23 cellular contexts compared by ENCODE assay signal in genomic region chr6:36280467-36280866, GRCh38. TPM values are rescaled to one million over a fixed set of nuclear protein-coding genes. Genes with fewer than 3 reads are reported as not detected.
"Had no signal": no experiment of that assay in that cellular context is flagged by ENCODE, and none has a peak within 500 bp of the region (broad histone marks: within the 10 kb centered on the region; RNA-seq: fewer than 3 reads in every experiment).

No MANE protein-coding gene starts in this region.

- H3K27ac Mint-ChIP-seq: activated CD4-positive, alpha-beta T cell treated with anti-CD3 and anti-CD28 coated beads, Interleukin-2, amount 10 ng/mL, durations not matched to agents 24 days and 14 days; activated CD8-positive, alpha-beta T cell treated with anti-CD3 and anti-CD28 coated beads, Interleukin-2, amount 10 ng/mL, durations not matched to agents 7 days and 5 days; activated naive CD8-positive, alpha-beta T cell; progenitor cell of endocrine pancreas; stimulated activated naive CD8-positive, alpha-beta T cell treated with anti-CD3 and anti-CD28 coated beads, Interleukin-15, Interleukin-2, amounts not matched to agents 100 ng/mL and 50 ng/mL, for 24 hours had no signal

- H3K4me1 ChIP-seq: body of pancreas, right atrium auricular region had no signal

- H3K36me3 Mint-ChIP-seq: activated naive CD8-positive, alpha-beta T cell had no signal

- H3K27ac ChIP-seq: body of pancreas, right atrium auricular region, skin epidermis had no signal

- H3K9me3 ChIP-seq: body of pancreas had no signal

- H3K4me3 Mint-ChIP-seq: activated CD4-positive, alpha-beta T cell treated with anti-CD3 and anti-CD28 coated beads, Interleukin-2, amount 10 ng/mL, durations not matched to agents 24 days and 14 days; activated CD8-positive, alpha-beta T cell treated with anti-CD3 and anti-CD28 coated beads, Interleukin-2, amount 10 ng/mL, durations not matched to agents 7 days and 5 days; activated naive CD8-positive, alpha-beta T cell; stimulated activated naive CD8-positive, alpha-beta T cell treated with anti-CD3 and anti-CD28 coated beads, Interleukin-15, Interleukin-2, amounts not matched to agents 100 ng/mL and 50 ng/mL, for 24 hours had no signal

- H3K4me1 Mint-ChIP-seq: activated CD4-positive, alpha-beta T cell treated with anti-CD3 and anti-CD28 coated beads, Interleukin-2, amount 10 ng/mL, durations not matched to agents 24 days and 14 days had no signal

- H3K36me3 ChIP-seq: right atrium auricular region had no signal

- H3K4me3 ChIP-seq: body of pancreas, right atrium auricular region, skin epidermis had no signal

- H3K9me3 Mint-ChIP-seq: activated CD4-positive, alpha-beta T cell treated with anti-CD3 and anti-CD28 coated beads, Interleukin-2, amount 10 ng/mL, durations not matched to agents 24 days and 14 days; stimulated activated naive CD8-positive, alpha-beta T cell treated with anti-CD3 and anti-CD28 coated beads, Interleukin-15, Interleukin-2, amounts not matched to agents 100 ng/mL and 50 ng/mL, for 24 hours had no signal

- H3K27me3 ChIP-seq: right atrium auricular region had no signal

- DNase-seq: activated CD4-positive, alpha-beta T cell treated with anti-CD3 and anti-CD28 coated beads, Interleukin-2, amount 10 ng/mL, durations not matched to agents 24 days and 14 days; activated CD4-positive, CD25-positive, alpha-beta regulatory T cell; activated CD8-positive, alpha-beta memory T cell treated with anti-CD3 and anti-CD28 coated beads, Interleukin-2, amount 50 U/mL, for 4 hours; activated CD8-positive, alpha-beta T cell treated with anti-CD3 and anti-CD28 coated beads, Interleukin-2, amount 10 ng/mL, durations not matched to agents 7 days and 5 days; activated effector memory CD4-positive, alpha-beta T cell treated with anti-CD3 and anti-CD28 coated beads, Interleukin-2, amount 50 U/mL, for 16 hours; activated T-cell treated with anti-CD3 and anti-CD28 coated beads, Interleukin-2, amount 50 U/mL, for 48 hours; amygdala; body of pancreas; hypothalamus; left ventricle myocardium superior; stimulated activated CD4-positive, alpha-beta T cell treated with anti-CD3 and anti-CD28 coated beads, Interleukin-15, amount 100 ng/mL, for 24 hours; stimulated activated CD4-positive, alpha-beta T cell treated with anti-CD3 and anti-CD28 coated beads, Interleukin-4, amount 100 ng/mL, for 1 hour had no signal

- ATAC-seq: activated CD8-positive, alpha-beta T cell treated with anti-CD3 and anti-CD28 coated beads, Interleukin-2, amount 10 ng/mL, durations not matched to agents 7 days and 5 days; body of pancreas; esophagus mucosa; left ventricle myocardium superior had no signal

RNA-seq across cellular contexts. Expression of gene PNPLA1, which starts 10.6 kb away (rescaled TPM):
- total RNA-seq: activated CD4-positive, alpha-beta T cell treated with anti-CD3 and anti-CD28 coated beads, Interleukin-2, amount 10 ng/mL, durations not matched to agents 24 days and 14 days; activated CD8-positive, alpha-beta T cell treated with anti-CD3 and anti-CD28 coated beads, Interleukin-2, amount 10 ng/mL, durations not matched to agents 7 days and 5 days; body of pancreas; fibroblast of villous mesenchyme; kidney epithelial cell; left ventricle myocardium superior; progenitor cell of endocrine pancreas; T-helper 2 cell treated with Interferon-gamma antibody and Interleukin-4, amounts not matched to agents 100 ng/mL and 5 ng/mL, for 36 hours had no signal

RNA-seq across cellular contexts. Expression of gene BNIP5, which starts 56.2 kb away (rescaled TPM):
- total RNA-seq: activated CD4-positive, alpha-beta T cell treated with anti-CD3 and anti-CD28 coated beads, Interleukin-2, amount 10 ng/mL, durations not matched to agents 24 days and 14 days; activated CD8-positive, alpha-beta T cell treated with anti-CD3 and anti-CD28 coated beads, Interleukin-2, amount 10 ng/mL, durations not matched to agents 7 days and 5 days; esophagus mucosa; fibroblast of villous mesenchyme; kidney epithelial cell; left ventricle myocardium superior; omental fat pad; right atrium auricular region; T-helper 2 cell treated with Interferon-gamma antibody and Interleukin-4, amounts not matched to agents 100 ng/mL and 5 ng/mL, for 36 hours; ureter had no signal
